In genomic region chr22:37906364-37907008, GRCh38 we compare ENCODE assay signal across 6 cellular contexts. TPM values are rescaled to one million over a fixed set of nuclear protein-coding genes. Genes with fewer than 3 reads are reported as not detected.
DNase-seq lines count a peak whose midpoint lies in the region; ATAC-seq and TF ChIP-seq lines count a peak whose summit lies in the region.

No MANE protein-coding gene starts in this region.

- no peak overlapping the region for H3K27ac Mint-ChIP-seq in WTC11
- H3K27ac Mint-ChIP-seq in stimulated activated naive CD8-positive, alpha-beta T cell treated with anti-CD3 and anti-CD28 coated beads, Interleukin-15, Interleukin-2, amounts not matched to agents 100 ng/mL and 50 ng/mL, for 24 hours, result peak overlapping the region; percentile 61

- peak; percentile 49 for DNase-seq in WTC11 (ENCODE audit: low spot score)
- no peak for DNase-seq in foreskin keratinocyte
- no peak for DNase-seq in NCI-H2196 treated with DMSO at 0.1 percent for 48 hours (lab: John Stamatoyannopoulos, UW; ENCODE audit: unreplicated experiment)

- H3K4me1 Mint-ChIP-seq in WTC11, result peaks cover 41% of the 10 kb centered on the region
- H3K4me1 Mint-ChIP-seq in stimulated activated naive CD8-positive, alpha-beta T cell treated with anti-CD3 and anti-CD28 coated beads, Interleukin-15, Interleukin-2, amounts not matched to agents 100 ng/mL and 50 ng/mL, for 24 hours (ENCODE audit: low read depth), result peaks cover 24% of the 10 kb centered on the region

- H3K4me1 ChIP-seq in ACC112 (ENCODE audit: control insufficient read depth, insufficient read depth, low read length, unreplicated experiment) (peaks cover 18% of the 10 kb centered on the region), foreskin keratinocyte (peaks cover 30% of the 10 kb centered on the region)

- ATAC-seq in GM21786 (IDR thresholded peaks at IDR 0.05; ENCODE audit: unreplicated experiment) (peak; percentile 22), WTC11 (0 out of 2 replicates have a peak, but pooled peaks have one; percentile 1), foreskin keratinocyte (peak; percentile 3)

- H3K36me3 ChIP-seq in ACC112 (ENCODE audit: insufficient read depth, low read length), result no peaks in the 10 kb centered on the region

- no peak for TF ChIP-seq CTCF in WTC11 (IDR thresholded peaks at IDR 0.05)
- TF ChIP-seq CTCF in foreskin keratinocyte (conservative IDR thresholded peaks at IDR 0.05), result no peak

- H3K36me3 Mint-ChIP-seq in WTC11, result no peaks in the 10 kb centered on the region
- no peaks in the 10 kb centered on the region for H3K36me3 Mint-ChIP-seq in stimulated activated naive CD8-positive, alpha-beta T cell treated with anti-CD3 and anti-CD28 coated beads, Interleukin-15, Interleukin-2, amounts not matched to agents 100 ng/mL and 50 ng/mL, for 24 hours (ENCODE audit: low read depth)

- CTCF ChIA-PET in WTC11 (lab: Charles Lee), result interaction anchor here (0.6 to 3.2 kb wide), 13 partner anchors 8 to 89 kb away, joined by 3 to 20 read pairs (median 7); partner anchors contain the start of genes C22orf23 and POLR2F

- H3K9me3 Mint-ChIP-seq in WTC11, result no peaks in the 10 kb centered on the region
- no peaks in the 10 kb centered on the region for H3K9me3 Mint-ChIP-seq in stimulated activated naive CD8-positive, alpha-beta T cell treated with anti-CD3 and anti-CD28 coated beads, Interleukin-15, Interleukin-2, amounts not matched to agents 100 ng/mL and 50 ng/mL, for 24 hours

- no peaks in the 10 kb centered on the region for H3K27me3 Mint-ChIP-seq in WTC11 (ENCODE audit: low read depth)
- no peaks in the 10 kb centered on the region for H3K27me3 Mint-ChIP-seq in stimulated activated naive CD8-positive, alpha-beta T cell treated with anti-CD3 and anti-CD28 coated beads, Interleukin-15, Interleukin-2, amounts not matched to agents 100 ng/mL and 50 ng/mL, for 24 hours

- peak overlapping the region; percentile 76 for H3K4me3 Mint-ChIP-seq in WTC11
- peak overlapping the region; percentile 67 for H3K4me3 Mint-ChIP-seq in stimulated activated naive CD8-positive, alpha-beta T cell treated with anti-CD3 and anti-CD28 coated beads, Interleukin-15, Interleukin-2, amounts not matched to agents 100 ng/mL and 50 ng/mL, for 24 hours

- H3K4me3 ChIP-seq in ACC112 (ENCODE audit: low read depth, low read length), result peak overlapping the region; percentile 85

- H3K27ac ChIP-seq in ACC112 (ENCODE audit: low read depth, low read length) (peak overlapping the region; percentile 60; the same call in 1 of the 2 replicates), foreskin keratinocyte (peak overlapping the region; percentile 73)

- POLR2A ChIA-PET in WTC11 (lab: Charles Lee), result interaction anchor here (0.6 to 1.8 kb wide), 3 partner anchors 10 to 128 kb away, joined by 3 to 10 read pairs (median 4); no protein-coding TSS in a partner anchor

- peaks cover 35% of the 10 kb centered on the region for H3K79me2 ChIP-seq in ACC112 (ENCODE audit: control insufficient read depth, insufficient read depth, low read length, unreplicated experiment)

- no peak overlapping the region for H2AFZ ChIP-seq in ACC112 (ENCODE audit: low read length, unreplicated experiment)

- no peaks in the 10 kb centered on the region for H3K27me3 ChIP-seq in ACC112 (ENCODE audit: insufficient read depth, low read length)
- H3K27me3 ChIP-seq in foreskin keratinocyte, result no peaks in the 10 kb centered on the region

TF ChIP-seq in WTC11, 78 proteins besides CTCF, POLR2A, EP300 and RAD21:
- TF ChIP-seq ESRRA (CRISPR knock-in tag; IDR thresholded peaks at IDR 0.05; ENCODE audit: borderline replicate concordance) (0 out of 2 replicates have a peak, but pooled peaks have one; percentile 28), RELA (CRISPR knock-in tag; IDR thresholded peaks at IDR 0.05; ENCODE audit: borderline replicate concordance) (no peak)

RNA-seq across cellular contexts. Expression of gene MICALL1, which starts 0.4 kb away (rescaled TPM):
- 34.1 to 47.2 TPM (median 38.6 TPM) in 3 replicates for total RNA-seq in WTC11 (2021)
- total RNA-seq in foreskin keratinocyte, result 112 and 123 TPM in 2 replicates
- 63.8 and 76.6 TPM in 2 replicates for polyA plus RNA-seq in foreskin keratinocyte

RNA-seq across cellular contexts. Expression of gene C22orf23, which starts 46.9 kb away (rescaled TPM):
- 0.16 to 0.96 TPM (median 0.72 TPM) in 3 replicates for total RNA-seq in WTC11 (2021)
- 0.10 and 0.21 TPM in 2 replicates for total RNA-seq in foreskin keratinocyte
- polyA plus RNA-seq in foreskin keratinocyte, result 0.10 and 0.13 TPM in 2 replicates

RNA-seq across cellular contexts. Expression of gene POLR2F, which starts 47.0 kb away (rescaled TPM):
- total RNA-seq in WTC11 (2021), result 128 to 138 TPM (median 132 TPM) in 3 replicates
- total RNA-seq in foreskin keratinocyte, result 80.0 and 101 TPM in 2 replicates
- polyA plus RNA-seq in foreskin keratinocyte, result 191 and 200 TPM in 2 replicates

RNA-seq across cellular contexts. Expression of gene EIF3L, which starts 57.3 kb away (rescaled TPM):
- total RNA-seq in WTC11 (2021), result 611 to 645 TPM (median 645 TPM) in 3 replicates
- total RNA-seq in foreskin keratinocyte, result 346 and 417 TPM in 2 replicates
- polyA plus RNA-seq in foreskin keratinocyte, result 386 and 396 TPM in 2 replicates
